ENCODE assay signal across 10 cellular contexts in the genomic region with DNA sequence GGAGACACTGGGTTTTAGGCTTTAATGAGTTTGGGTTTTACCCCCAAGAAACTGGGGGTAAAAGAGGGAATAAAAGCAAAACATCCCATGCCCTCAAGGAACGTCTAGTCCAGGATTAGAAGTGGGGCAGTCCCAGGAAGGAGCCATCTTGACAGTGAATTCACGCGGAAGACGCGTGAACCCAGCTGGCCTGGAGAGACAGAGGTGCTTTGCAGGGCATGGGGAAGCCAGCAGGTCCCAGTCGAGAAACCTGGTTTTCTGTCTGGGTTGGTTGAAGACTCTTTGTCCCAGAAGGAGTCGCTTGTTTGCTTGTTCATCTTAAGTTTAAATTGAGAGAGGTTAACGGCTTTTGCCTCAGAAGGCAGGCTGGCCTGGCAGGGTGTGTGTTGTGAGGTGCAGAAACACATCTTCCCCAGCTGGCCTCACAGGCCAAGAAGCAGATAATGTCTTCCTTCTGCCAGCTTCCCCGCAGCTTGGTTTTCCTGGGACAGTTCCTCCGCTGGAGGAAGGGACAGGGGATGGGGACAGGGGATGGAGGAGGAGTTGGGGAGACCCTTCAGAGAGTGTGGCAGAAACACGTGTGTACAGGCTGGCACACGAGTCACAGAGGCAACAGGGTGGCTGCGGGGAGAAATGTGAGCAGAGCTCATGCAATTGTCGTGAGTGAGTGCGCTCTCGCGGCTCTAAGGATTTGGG. TPM values are rescaled to one million over a fixed set of nuclear protein-coding genes. Genes with fewer than 3 reads are reported as not detected.
A peak's percentile ranks its signal among the peaks of the same experiment; 100 is the strongest.
DNase-seq lines count a peak whose midpoint lies in the region; ATAC-seq, FAIRE-seq and TF ChIP-seq lines count a peak whose summit lies in the region.
"Had no signal": no experiment of that assay in that cellular context is flagged by ENCODE, and none has a peak within 500 bp of the region (broad histone marks: within the 10 kb centered on the region; RNA-seq: fewer than 3 reads in every experiment).

No MANE protein-coding gene starts in this region.

- H3K36me3 ChIP-seq in right lobe of liver (no peaks in the 10 kb centered on the region), spleen (no peaks in the 10 kb centered on the region), PC-9 (ENCODE audit: low read depth) (no peaks in the 10 kb centered on the region)

- no peaks in the 10 kb centered on the region for H3K27me3 ChIP-seq in right lobe of liver
- H3K27me3 ChIP-seq in spleen (replicated peaks in 1 of 7) = peaks cover 0 to 10% (median 0%) of the 10 kb centered on the region in 7 donors
- no peaks in the 10 kb centered on the region for H3K27me3 ChIP-seq in PC-9 (ENCODE audit: insufficient read depth, low read depth)

- no peak for ATAC-seq in right lobe of liver

- DNase-seq in HFFc6 (no peak), astrocyte of the hippocampus (ENCODE audit: low read depth, low spot score) (peak; percentile 66), right lobe of liver (no peak), spleen (peak; percentile 64), PC-9 (no peak), H4 (ENCODE audit: low spot score) (no peak), GM12892 (ENCODE audit: insufficient read length) (no peak), NAMALWA (ENCODE audit: low spot score) (no peak)
- DNase-seq: effector CD4-positive, alpha-beta T cell had no signal

- H3K79me2 ChIP-seq in PC-9 (ENCODE audit: low read depth) = no peaks in the 10 kb centered on the region

- intact Hi-C loops in right lobe of liver (cut with DNase I) = no loop called here
- intact Hi-C loops in spleen (cut with DNase I; ENCODE audit: low total_unique reads) = loop anchor here (5.0 kb wide), 1 partner anchor 59 kb away; a partner anchor contains a TSS
- intact Hi-C loops in PC-9 (cut with micrococcal nuclease; ENCODE audit: unreplicated experiment) = no loop called here

- H3K4me1 ChIP-seq in right lobe of liver (peaks cover 0 to 60% (median 25%) of the 10 kb centered on the region in 4 donors), spleen (peaks cover 14 to 52% (median 38%) of the 10 kb centered on the region in 6 donors), PC-9 (replicated peaks; ENCODE audit: insufficient read depth) (peaks cover 31% of the 10 kb centered on the region)

- TF ChIP-seq CTCF in HFFc6 (IDR thresholded peaks at IDR 0.05) (no peak), right lobe of liver (IDR thresholded peaks at IDR 0.05) (no peak), spleen (IDR thresholded peaks at IDR 0.05 in 8 of 11, conservative IDR thresholded peaks at IDR 0.05 in 3 of 11) (no peak), PC-9 (conservative IDR thresholded peaks at IDR 0.05) (no peak)

- no peak for TF ChIP-seq POLR2A in right lobe of liver (IDR thresholded peaks at IDR 0.05)
- TF ChIP-seq POLR2A in spleen (IDR thresholded peaks at IDR 0.05) = no peak
- TF ChIP-seq POLR2A in GM12892 (IDR thresholded peaks at IDR 0.05; ENCODE audit: low read depth, low read length) = no peak

- H3K4me1 Mint-ChIP-seq in HFFc6 (ENCODE audit: low read depth) = no peaks in the 10 kb centered on the region; the same call in 1 of the 2 replicates

- H3K27ac Mint-ChIP-seq in HFFc6 = no peak overlapping the region
- H3K27ac Mint-ChIP-seq: activated T-helper 2 cell treated with anti-CD3 and anti-CD28 coated beads, Interferon-gamma antibody, Interleukin-2, Interleukin-4, amounts not matched to agents 10 μg/mL and 5 μg/mL and 100 μg/mL, durations not matched to agents 14 hours and 24 hours and 36 hours had no signal

- CTCF ChIA-PET in PC-9 (lab: Charles Lee) = interaction anchor here (0.6 kb wide), 1 partner anchor 705 kb away, joined by 6 read pairs; no protein-coding TSS in a partner anchor

- no TSS peak for BruUV-seq in PC-9 (replicated peaks; lab: Mats Ljungman, UMichigan)

- no peaks in the 10 kb centered on the region for H3K9me3 Mint-ChIP-seq in HFFc6
- H3K9me3 Mint-ChIP-seq: activated T-helper 2 cell treated with anti-CD3 and anti-CD28 coated beads, Interferon-gamma antibody, Interleukin-2, Interleukin-4, amounts not matched to agents 10 μg/mL and 5 μg/mL and 100 μg/mL, durations not matched to agents 14 hours and 24 hours and 36 hours had no signal

- H3K27me3 Mint-ChIP-seq in HFFc6 (ENCODE audit: insufficient read depth) = no peaks in the 10 kb centered on the region

- no peak overlapping the region for H2AFZ ChIP-seq in PC-9

- no peaks in the 10 kb centered on the region for H4K20me1 ChIP-seq in PC-9 (ENCODE audit: insufficient read depth)

- H3K27ac ChIP-seq in right lobe of liver = peak overlapping the region; percentile 68 to 95 (median 91)
- H3K27ac ChIP-seq in spleen = peak overlapping the region in 7 of 8 donors; percentile 33 to 84 (median 71)
- no peak overlapping the region for H3K27ac ChIP-seq in PC-9

- WGBS in right lobe of liver (ENCODE audit: insufficient coverage, low coverage, low lambda C conversion rate, missing lambda C conversion rate) = 48% methylated on average over 15 of the region's 17 CpGs
- WGBS in spleen, 5 donors = 61 to 75% (median 64%) methylated on average over 17 of the region's 17 CpGs

- no peaks in the 10 kb centered on the region for H3K9me3 ChIP-seq in right lobe of liver
- no peaks in the 10 kb centered on the region for H3K9me3 ChIP-seq in spleen
- H3K9me3 ChIP-seq in PC-9 (ENCODE audit: insufficient read depth, low read depth) = no peaks in the 10 kb centered on the region; the same call in 1 of the 2 replicates

- peak overlapping the region; percentile 68 for H3K4me3 Mint-ChIP-seq in HFFc6

- H3K9me2 ChIP-seq in PC-9 (ENCODE audit: insufficient read depth) = no peaks in the 10 kb centered on the region

- POLR2A ChIA-PET in PC-9 (lab: Charles Lee; ENCODE audit: unreplicated experiment) = interaction anchor here (0.5 kb wide), 1 partner anchor 168 kb away, joined by 3 read pairs; no protein-coding TSS in a partner anchor

- H3F3A ChIP-seq in PC-9 (ENCODE audit: insufficient read depth, low read depth) = no peaks in the 10 kb centered on the region; the same call in 1 of the 2 replicates

- H3K4me3 ChIP-seq in right lobe of liver (peak overlapping the region in 1 of 3 donors; percentile 25), spleen (peak overlapping the region in 1 of 8 donors; percentile 55), PC-9 (no peak overlapping the region)

- FAIRE-seq in GM12892 (lab: Jason Lieb, UNC) = no peak

- H3K36me3 Mint-ChIP-seq in HFFc6 (ENCODE audit: low read depth) = no peaks in the 10 kb centered on the region

- H3K4me2 ChIP-seq in PC-9 = no peak overlapping the region

RNA-seq across cellular contexts. Expression of a gene that starts 18.5 kb away (rescaled TPM):
- 10 to 100 TPM; 43.2 to 72.6 (median 46.4) TPM for total RNA-seq in HFFc6 (2021; fragmentation: NEBNext Ultra II Directional; extraction: Animal tissue kit (Norgen Biotek cat#: 25700))
- total RNA-seq in right lobe of liver = 10 to 100 TPM; 17.2 to 65.7 (median 34.2) TPM
- total RNA-seq in spleen = 100 to 1,000 TPM in 1 of 7 donors, 10 to 100 TPM in 6; 50.0 to 113 (median 75.7) TPM
- polyA plus RNA-seq in spleen = 10 to 100 TPM; 16.2 to 87.4 (median 50.6) TPM
- total RNA-seq in PC-9 (2021) = 319 and 374 TPM in 2 replicates
- total RNA-seq in H4 (2014; rRNA removed; shearing (Covaris generic)) = 86.6 and 133 TPM in 2 replicates
- 12.4 TPM for polyA plus RNA-seq in GM12892 (2012; ENCODE audit: missing spikeins)

RNA-seq across cellular contexts. Expression of a gene that starts 57.3 kb away (rescaled TPM):
- total RNA-seq in HFFc6 (2021; fragmentation: NEBNext Ultra II Directional; extraction: Animal tissue kit (Norgen Biotek cat#: 25700)) = under 1 TPM; 0.02 to 0.25 (median 0.10) TPM
- total RNA-seq in right lobe of liver (10 to 100 TPM in 3 of 6 experiments, 1 to 10 TPM in 3; 5.7 to 16.6 (median 9.6) TPM), spleen (100 to 1,000 TPM; 272 to 957 (median 395) TPM), PC-9 (2021) (0.48 and 0.88 TPM in 2 replicates)
- polyA plus RNA-seq in spleen = 10 to 100 TPM; 12.9 to 38.6 (median 15.5) TPM
- 0.08 and 0.23 TPM in 2 replicates for total RNA-seq in H4 (2014; rRNA removed; shearing (Covaris generic))
- polyA plus RNA-seq in GM12892 (2012; ENCODE audit: missing spikeins) = not detected
- total RNA-seq: activated T-helper 2 cell treated with anti-CD3 and anti-CD28 coated beads, Interferon-gamma antibody, Interleukin-2, Interleukin-4, amounts not matched to agents 10 μg/mL and 5 μg/mL and 100 μg/mL, durations not matched to agents 14 hours and 24 hours and 36 hours had no signal

Comparison
In these comparisons a context has a peak if more than half of its experiments do, and no peak if none do; other contexts are left out.
1. DNase-seq: peak in astrocyte of the hippocampus (single experiment) and spleen (single experiment); none in HFFc6 (single experiment), right lobe of liver (0 of 3), PC-9 (0 of 2), H4 (single experiment), GM12892 (single experiment) and NAMALWA (single experiment).
2. RNA of a gene that starts 57.3 kb away (total RNA-seq): 272 to 957 TPM in spleen; 5.7 to 16.6 TPM in right lobe of liver, 0.48 to 0.88 TPM in PC-9, 0.08 to 0.23 TPM in H4 and 0.02 to 0.25 TPM in HFFc6; every median in the first group is over 10 times any median in the second.